Comparison of ENCODE assay signal across 1 cellular context in the genomic region with DNA sequence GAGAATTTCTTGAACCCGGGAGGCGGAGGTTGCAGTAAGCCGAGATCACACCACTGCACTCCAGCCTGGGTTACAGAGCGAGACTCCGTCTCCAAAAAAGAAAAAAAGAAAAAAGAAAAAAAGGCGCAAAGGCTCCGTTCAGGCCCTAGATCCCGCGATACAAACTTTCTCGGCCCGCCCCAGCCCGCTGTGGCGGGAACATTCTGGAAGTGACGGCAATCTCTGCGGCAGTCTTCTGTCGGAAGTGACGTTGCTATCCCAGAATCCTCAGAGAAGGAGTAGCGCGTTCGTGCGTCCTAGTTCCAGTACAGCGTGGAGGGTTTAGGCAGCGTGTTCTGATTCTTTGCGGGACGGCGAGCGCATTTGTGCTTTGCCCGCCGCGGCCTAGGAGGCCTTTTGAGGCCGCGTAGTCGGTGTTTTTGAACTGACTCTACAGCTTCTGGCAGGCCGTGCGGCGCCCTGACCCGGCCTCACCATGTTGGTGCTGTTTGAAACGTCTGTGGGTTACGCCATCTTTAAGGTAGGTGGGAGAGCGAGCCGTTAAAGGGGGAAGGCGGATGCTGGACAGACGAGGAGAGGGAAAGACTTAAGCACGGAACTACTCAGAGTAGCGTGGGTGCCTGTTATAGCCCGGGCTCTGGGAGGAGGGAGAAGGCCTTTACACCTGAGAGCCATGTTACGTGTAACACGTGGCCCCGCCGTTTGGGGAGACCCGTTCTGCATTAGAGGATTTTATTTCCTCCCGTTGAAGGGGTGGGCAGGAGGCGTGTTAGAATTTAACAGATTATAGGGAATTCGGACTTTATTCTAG.
A peak's percentile ranks its signal among the peaks of the same experiment; 100 is the strongest.
TF ChIP-seq lines count a peak whose summit lies in the region.

A gene with protein sequence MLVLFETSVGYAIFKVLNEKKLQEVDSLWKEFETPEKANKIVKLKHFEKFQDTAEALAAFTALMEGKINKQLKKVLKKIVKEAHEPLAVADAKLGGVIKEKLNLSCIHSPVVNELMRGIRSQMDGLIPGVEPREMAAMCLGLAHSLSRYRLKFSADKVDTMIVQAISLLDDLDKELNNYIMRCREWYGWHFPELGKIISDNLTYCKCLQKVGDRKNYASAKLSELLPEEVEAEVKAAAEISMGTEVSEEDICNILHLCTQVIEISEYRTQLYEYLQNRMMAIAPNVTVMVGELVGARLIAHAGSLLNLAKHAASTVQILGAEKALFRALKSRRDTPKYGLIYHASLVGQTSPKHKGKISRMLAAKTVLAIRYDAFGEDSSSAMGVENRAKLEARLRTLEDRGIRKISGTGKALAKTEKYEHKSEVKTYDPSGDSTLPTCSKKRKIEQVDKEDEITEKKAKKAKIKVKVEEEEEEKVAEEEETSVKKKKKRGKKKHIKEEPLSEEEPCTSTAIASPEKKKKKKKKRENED (plus strand): TSS at position 297 of the 811 bp plus-strand sequence. CDS start 179 bp downstream, at position 476.

TF ChIP-seq in GM23338, 12 proteins besides CTCF, POLR2A, EP300 and RAD21:
- no peak for TF ChIP-seq ZNF114 (CRISPR knock-in tag; IDR thresholded peaks at IDR 0.05)
- peak; percentile 100 for TF ChIP-seq POLR2AphosphoS5 (IDR thresholded peaks at IDR 0.05; ENCODE audit: low read depth)
- peak; percentile 19 for TF ChIP-seq JUNB (IDR thresholded peaks at IDR 0.05; ENCODE audit: unreplicated experiment)
- peak; percentile 95 for TF ChIP-seq CREB1 (CRISPR knock-in tag; IDR thresholded peaks at IDR 0.05; ENCODE audit: low read depth)
- peak; percentile 83 for TF ChIP-seq ETS1 (IDR thresholded peaks at IDR 0.05)
- TF ChIP-seq NANOG (IDR thresholded peaks at IDR 0.05; ENCODE audit: borderline replicate concordance) = no peak
